In the genomic region with DNA sequence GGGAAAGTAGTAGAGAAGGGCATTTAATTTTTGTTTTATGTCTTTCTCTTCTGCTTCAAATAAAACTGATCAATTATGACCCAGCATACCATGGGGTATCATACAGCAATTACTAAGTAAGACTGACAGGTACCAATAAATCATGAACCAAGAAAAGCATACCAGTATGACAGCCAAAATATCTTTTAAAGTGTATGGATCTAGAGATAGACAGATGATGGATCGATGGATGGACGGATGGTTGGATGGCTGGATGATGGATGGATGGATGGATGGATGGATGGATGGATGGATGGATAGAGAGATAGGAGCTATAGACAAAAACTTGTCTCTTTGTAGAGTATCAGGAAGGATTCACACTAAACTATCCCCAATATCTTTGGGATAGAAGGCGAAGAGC, we compare ENCODE assay signal across 12 cellular contexts. TPM values are rescaled to one million over a fixed set of nuclear protein-coding genes. Genes with fewer than 3 reads are reported as not detected.
A peak's percentile ranks its signal among the peaks of the same experiment; 100 is the strongest.
DNase-seq lines count a peak whose midpoint lies in the region; ATAC-seq and TF ChIP-seq lines count a peak whose summit lies in the region.
"Had no signal": no experiment of that assay in that cellular context is flagged by ENCODE, and none has a peak within 500 bp of the region (broad histone marks: within the 10 kb centered on the region; RNA-seq: fewer than 3 reads in every experiment).

No MANE protein-coding gene starts in this region.

- H3K27ac ChIP-seq in SK-N-MC: peak overlapping the region; percentile 37; the same call in 1 of the 2 replicates

- peak overlapping the region; percentile 73 for H3K27ac Mint-ChIP-seq in activated CD8-positive, alpha-beta memory T cell treated with anti-CD3 and anti-CD28 coated beads, Interleukin-2, amount 10 ng/mL, durations not matched to agents 7 days and 5 days
- H3K27ac Mint-ChIP-seq in glutamatergic neuron (ENCODE audit: unreplicated experiment): no peak overlapping the region
- peak overlapping the region; percentile 100 for H3K27ac Mint-ChIP-seq in stimulated activated memory B cell treated with anti-CD40 and anti-IgM and Interleukin-4, amounts not matched to agents 10 μg/mL and 1 μg/mL and 100 μg/mL, for 72 hours

- no peaks in the 10 kb centered on the region for H3K36me3 ChIP-seq in SK-N-MC (ENCODE audit: insufficient read depth, low read length)
- H3K36me3 ChIP-seq: transverse colon had no signal

- no peak for TF ChIP-seq CTCF in glutamatergic neuron (IDR thresholded peaks at IDR 0.05; ENCODE audit: partially characterized antibody, unreplicated experiment)

- H3K9me3 ChIP-seq in SK-N-MC (ENCODE audit: low read depth, low read length): no peaks in the 10 kb centered on the region
- H3K9me3 ChIP-seq: transverse colon had no signal

- H3K4me3 Mint-ChIP-seq in activated CD8-positive, alpha-beta memory T cell treated with anti-CD3 and anti-CD28 coated beads, Interleukin-2, amount 10 ng/mL, durations not matched to agents 7 days and 5 days: peak overlapping the region; percentile 92
- peak overlapping the region; percentile 27 for H3K4me3 Mint-ChIP-seq in glutamatergic neuron (ENCODE audit: unreplicated experiment)
- H3K4me3 Mint-ChIP-seq in stimulated activated memory B cell treated with anti-CD40 and anti-IgM and Interleukin-4, amounts not matched to agents 10 μg/mL and 1 μg/mL and 100 μg/mL, for 72 hours: peak overlapping the region; percentile 27

- CTCF ChIA-PET in activated CD8-positive, alpha-beta memory T cell treated with anti-CD3 and anti-CD28 coated beads, Interleukin-2, amount 10 ng/mL, durations not matched to agents 7 days and 5 days (lab: Charles Lee): interaction anchor here (0.8 to 1.7 kb wide), 3 partner anchors 28 to 33 kb away, joined by 3 to 4 read pairs (median 4); no protein-coding TSS in a partner anchor

- in situ Hi-C loops in G401 (cut with HindIII; ENCODE audit: low sequenced_read_pairs): no loop called here

- no peaks in the 10 kb centered on the region for H3K9me3 Mint-ChIP-seq in activated CD8-positive, alpha-beta memory T cell treated with anti-CD3 and anti-CD28 coated beads, Interleukin-2, amount 10 ng/mL, durations not matched to agents 7 days and 5 days (ENCODE audit: low read depth)
- H3K9me3 Mint-ChIP-seq in glutamatergic neuron (ENCODE audit: unreplicated experiment): peaks cover 2% of the 10 kb centered on the region
- no peaks in the 10 kb centered on the region for H3K9me3 Mint-ChIP-seq in stimulated activated memory B cell treated with anti-CD40 and anti-IgM and Interleukin-4, amounts not matched to agents 10 μg/mL and 1 μg/mL and 100 μg/mL, for 72 hours

- DNase-seq in activated CD8-positive, alpha-beta memory T cell treated with anti-CD3 and anti-CD28 coated beads, Interleukin-2, amount 10 ng/mL, durations not matched to agents 7 days and 5 days: no peak
- DNase-seq in activated CD8-positive, alpha-beta memory T cell treated with anti-CD3 and anti-CD28 coated beads for 24 hours: no peak
- DNase-seq in SK-N-MC (ENCODE audit: low read depth, low spot score) (no peak), glutamatergic neuron (no peak), T-helper 9 cell (no peak), G401 (ENCODE audit: low spot score) (no peak), NCI-H1048 (lab: John Stamatoyannopoulos, UW) (no peak)
- DNase-seq: KBM-7, NCI-H2029, T1000, transverse colon had no signal

- no peak for ATAC-seq in activated CD8-positive, alpha-beta memory T cell treated with anti-CD3 and anti-CD28 coated beads, Interleukin-2, amount 10 ng/mL, durations not matched to agents 7 days and 5 days
- ATAC-seq in stimulated activated memory B cell treated with anti-CD40 and anti-IgM and Interleukin-4, amounts not matched to agents 10 μg/mL and 1 μg/mL and 100 μg/mL, for 72 hours: no peak

- H3K4me1 Mint-ChIP-seq in activated CD8-positive, alpha-beta memory T cell treated with anti-CD3 and anti-CD28 coated beads, Interleukin-2, amount 10 ng/mL, durations not matched to agents 7 days and 5 days: peaks cover 75% of the 10 kb centered on the region
- no peaks in the 10 kb centered on the region for H3K4me1 Mint-ChIP-seq in glutamatergic neuron (ENCODE audit: low read depth, unreplicated experiment)
- peaks cover 47% of the 10 kb centered on the region for H3K4me1 Mint-ChIP-seq in stimulated activated memory B cell treated with anti-CD40 and anti-IgM and Interleukin-4, amounts not matched to agents 10 μg/mL and 1 μg/mL and 100 μg/mL, for 72 hours

- peaks cover 56% of the 10 kb centered on the region for H3K36me3 Mint-ChIP-seq in activated CD8-positive, alpha-beta memory T cell treated with anti-CD3 and anti-CD28 coated beads, Interleukin-2, amount 10 ng/mL, durations not matched to agents 7 days and 5 days
- H3K36me3 Mint-ChIP-seq in glutamatergic neuron (ENCODE audit: unreplicated experiment): no peaks in the 10 kb centered on the region
- no peaks in the 10 kb centered on the region for H3K36me3 Mint-ChIP-seq in stimulated activated memory B cell treated with anti-CD40 and anti-IgM and Interleukin-4, amounts not matched to agents 10 μg/mL and 1 μg/mL and 100 μg/mL, for 72 hours

- H3K4me3 ChIP-seq in SK-N-MC: no peak overlapping the region

- H3K27me3 Mint-ChIP-seq in activated CD8-positive, alpha-beta memory T cell treated with anti-CD3 and anti-CD28 coated beads, Interleukin-2, amount 10 ng/mL, durations not matched to agents 7 days and 5 days: no peaks in the 10 kb centered on the region
- peaks cover 2% of the 10 kb centered on the region for H3K27me3 Mint-ChIP-seq in glutamatergic neuron (ENCODE audit: unreplicated experiment)
- no peaks in the 10 kb centered on the region for H3K27me3 Mint-ChIP-seq in stimulated activated memory B cell treated with anti-CD40 and anti-IgM and Interleukin-4, amounts not matched to agents 10 μg/mL and 1 μg/mL and 100 μg/mL, for 72 hours

- H3K9ac ChIP-seq in SK-N-MC (ENCODE audit: insufficient read length): no peak overlapping the region

RNA-seq across cellular contexts. Expression of a gene that starts 1.4 kb away (rescaled TPM):
- total RNA-seq in activated CD8-positive, alpha-beta memory T cell treated with anti-CD3 and anti-CD28 coated beads, Interleukin-2, amount 10 ng/mL, durations not matched to agents 7 days and 5 days: 100 to 1,000 TPM in 1 of 2 experiments, 10 to 100 TPM in 1; 51.7 to 123 TPM
- total RNA-seq in glutamatergic neuron (ENCODE audit: unreplicated experiment): not detected
- total RNA-seq in G401 (2014; rRNA removed; shearing (Covaris generic)): 0.12 TPM in 1 of 2 replicates, not detected in the other

RNA-seq across cellular contexts. Expression of a gene that starts 18.0 kb away (rescaled TPM):
- total RNA-seq in activated CD8-positive, alpha-beta memory T cell treated with anti-CD3 and anti-CD28 coated beads, Interleukin-2, amount 10 ng/mL, durations not matched to agents 7 days and 5 days: 1 to 10 TPM; 1.5 to 3.7 TPM
- 37.5 TPM for total RNA-seq in glutamatergic neuron (ENCODE audit: unreplicated experiment)
- total RNA-seq in G401 (2014; rRNA removed; shearing (Covaris generic)): 0.51 TPM in 1 of 2 replicates, not detected in the other

Comparison
In these comparisons a context has a peak if more than half of its experiments do, and no peak if none do; other contexts are left out.
1. H3K4me3 Mint-ChIP-seq: peak in every context shown above with its lines; median percentile 92 in activated CD8-positive, alpha-beta memory T cell treated with anti-CD3 and anti-CD28 coated beads, Interleukin-2, amount 10 ng/mL, durations not matched to agents 7 days and 5 days; 27 in glutamatergic neuron; 27 in stimulated activated memory B cell treated with anti-CD40 and anti-IgM and Interleukin-4, amounts not matched to agents 10 μg/mL and 1 μg/mL and 100 μg/mL, for 72 hours.
2. RNA of a gene that starts 1.4 kb away (total RNA-seq): 51.7 to 123 TPM in activated CD8-positive, alpha-beta memory T cell treated with anti-CD3 and anti-CD28 coated beads, Interleukin-2, amount 10 ng/mL, durations not matched to agents 7 days and 5 days; not detected in glutamatergic neuron (single experiment) and 0.12 TPM in G401; every median in the first group is over 10 times any median in the second.